Comparison of ENCODE assay signal across 12 cellular contexts in genomic region chr10:102800601-102801335, GRCh38. TPM values are rescaled to one million over a fixed set of nuclear protein-coding genes. Genes with fewer than 3 reads are reported as not detected.
DNase-seq lines count a peak whose midpoint lies in the region; ATAC-seq and TF ChIP-seq lines count a peak whose summit lies in the region.
"Had no signal": no experiment of that assay in that cellular context is flagged by ENCODE, and none has a peak within 500 bp of the region (broad histone marks: within the 10 kb centered on the region; RNA-seq: fewer than 3 reads in every experiment).

No MANE protein-coding gene starts in this region.

- H3K27me3 ChIP-seq in BLaER1 treated with 17β-estradiol and CSF1 and Interleukin-3, amounts not matched to agents 10 nM and 100 nM: no peaks in the 10 kb centered on the region
- H3K27me3 ChIP-seq in iPS-20b (ENCODE audit: insufficient read depth, low read length) (no peaks in the 10 kb centered on the region), psoas muscle (ENCODE audit: insufficient read depth in 3 of 3, low read length in 2 of 3) (no peaks in the 10 kb centered on the region)

- no peak overlapping the region for H3K4me3 ChIP-seq in BLaER1 treated with 17β-estradiol and CSF1 and Interleukin-3, amounts not matched to agents 10 nM and 100 nM
- no peak overlapping the region for H3K4me3 ChIP-seq in iPS-20b (ENCODE audit: low read length)
- peak overlapping the region; percentile 9 for H3K4me3 ChIP-seq in psoas muscle

- 46 to 58% (median 49%) methylated on average over 10 of the region's 10 CpGs for WGBS in psoas muscle, 3 donors

- no peaks in the 10 kb centered on the region for H4K20me1 ChIP-seq in BLaER1 treated with 17β-estradiol and CSF1 and Interleukin-3, amounts not matched to agents 10 nM and 100 nM

- intact Hi-C loops in psoas muscle (cut with DNase I): loop anchor here in 1 of 2 donors (5.0 kb wide), 1 partner anchor 58 kb away; the partner anchor contains the start of gene WBP1L

- peak overlapping the region in 10 of 11 experiments; percentile 17 to 92 (median 65); a peak in 19 of 22 replicates for H3K27ac ChIP-seq in BLaER1 treated with 17β-estradiol and CSF1 and Interleukin-3, amounts not matched to agents 10 nM and 100 nM
- H3K27ac ChIP-seq in RWPE1: peak overlapping the region; percentile 57
- H3K27ac ChIP-seq in iPS-20b (ENCODE audit: low read length): no peak overlapping the region
- peak overlapping the region; percentile 87 for H3K27ac ChIP-seq in psoas muscle

- H3K4me2 ChIP-seq in BLaER1 treated with 17β-estradiol and CSF1 and Interleukin-3, amounts not matched to agents 10 nM and 100 nM: peak overlapping the region; percentile 39 to 92 (median 66)

- no peaks in the 10 kb centered on the region for H3K9me3 ChIP-seq in BLaER1 treated with 17β-estradiol and CSF1 and Interleukin-3, amounts not matched to agents 10 nM and 100 nM (replicated peaks in 1 of 11)
- no peaks in the 10 kb centered on the region for H3K9me3 ChIP-seq in iPS-20b (ENCODE audit: insufficient read depth, low read depth, low read length)
- H3K9me3 ChIP-seq in psoas muscle: no peaks in the 10 kb centered on the region

- TF ChIP-seq CTCF in RWPE1 (conservative IDR thresholded peaks at IDR 0.05; ENCODE audit: low read depth): no peak
- no peak for TF ChIP-seq CTCF in psoas muscle (IDR thresholded peaks at IDR 0.05)

- CTCF ChIA-PET in RWPE1 (lab: Yijun Ruan, JAX): interaction anchor here (0.6 kb wide), 2 partner anchors 60 to 156 kb away, joined by 3 read pairs; no protein-coding TSS in a partner anchor

- H3K36me3 ChIP-seq in BLaER1 treated with 17β-estradiol and CSF1 and Interleukin-3, amounts not matched to agents 10 nM and 100 nM: peaks cover 40 to 72% (median 62%) of the 10 kb centered on the region in 11 experiments
- H3K36me3 ChIP-seq in iPS-20b (ENCODE audit: insufficient read depth, low read depth, low read length): peaks cover 4% of the 10 kb centered on the region
- H3K36me3 ChIP-seq in psoas muscle (ENCODE audit: insufficient read depth in 1 of 2, low read depth in 1 of 2): peaks cover 6 to 41% of the 10 kb centered on the region in 2 donors

- POLR2A ChIA-PET in RWPE1 (lab: Yijun Ruan, JAX; ENCODE audit: low non-redundant PET): no interaction called here

- no peak for DNase-seq in RWPE1 (ENCODE audit: low spot score)
- no peak for DNase-seq in psoas muscle
- no peak for DNase-seq in activated CD8-positive, alpha-beta memory T cell treated with anti-CD3 and anti-CD28 coated beads for 24 hours
- DNase-seq in stimulated activated CD4-positive, alpha-beta T cell treated with anti-CD3 and anti-CD28 coated beads, Interleukin-2, amount 100 ng/mL, for 48 hours: no peak
- no peak for DNase-seq in NCI-H1436 treated with DMSO at 0.1 percent for 48 hours (lab: John Stamatoyannopoulos, UW)
- no peak for DNase-seq in H4 (ENCODE audit: low spot score)
- DNase-seq: cerebellar nuclear complex, Karpas-422, NCI-H2227 treated with DMSO at 0.1 percent for 48 hours, occipital lobe had no signal

- peak overlapping the region in 5 of 11 experiments; percentile 3 to 72 (median 25); a peak in 6 of 22 replicates for H3K9ac ChIP-seq in BLaER1 treated with 17β-estradiol and CSF1 and Interleukin-3, amounts not matched to agents 10 nM and 100 nM
- H3K9ac ChIP-seq in iPS-20b (ENCODE audit: low read depth, low read length): peak overlapping the region; percentile 21; the same call in 1 of the 2 replicates

- peaks cover 57 to 98% (median 71%) of the 10 kb centered on the region in 10 experiments for H3K4me1 ChIP-seq in BLaER1 treated with 17β-estradiol and CSF1 and Interleukin-3, amounts not matched to agents 10 nM and 100 nM
- H3K4me1 ChIP-seq in iPS-20b (ENCODE audit: insufficient read depth, low read length): peaks cover 36% of the 10 kb centered on the region
- peaks cover 76% of the 10 kb centered on the region for H3K4me1 ChIP-seq in psoas muscle

- ATAC-seq in psoas muscle: no peak

RNA-seq across cellular contexts. Expression of gene CYP17A1, which starts 36.4 kb away (rescaled TPM):
- 10 to 100 TPM in 1 of 4 donors, under 1 TPM in 2, not detected in 1; 0.17 to 21.1 (median 0.82) TPM for total RNA-seq in psoas muscle
- polyA plus RNA-seq in psoas muscle: under 1 TPM; 0.03 to 0.24 (median 0.18) TPM
- not detected in 2 replicates for total RNA-seq in H4 (2014; rRNA removed; shearing (Covaris generic))
- total RNA-seq: occipital lobe had no signal

RNA-seq across cellular contexts. Expression of gene BORCS7, which starts 53.3 kb away (rescaled TPM):
- 10 to 100 TPM; 13.3 to 23.9 (median 19.0) TPM for total RNA-seq in psoas muscle
- 10 to 100 TPM; 15.3 to 31.9 (median 31.0) TPM for polyA plus RNA-seq in psoas muscle
- 19.1 and 25.1 TPM in 2 replicates for total RNA-seq in H4 (2014; rRNA removed; shearing (Covaris generic))

RNA-seq across cellular contexts. Expression of gene WBP1L, which starts 57.0 kb away (rescaled TPM):
- total RNA-seq in psoas muscle: 10 to 100 TPM; 47.2 to 77.2 (median 54.5) TPM
- 10 to 100 TPM; 26.4 to 56.4 (median 54.1) TPM for polyA plus RNA-seq in psoas muscle
- 15.7 and 22.8 TPM in 2 replicates for total RNA-seq in H4 (2014; rRNA removed; shearing (Covaris generic))
